8 cellular contexts compared by ENCODE assay signal in the genomic region with DNA sequence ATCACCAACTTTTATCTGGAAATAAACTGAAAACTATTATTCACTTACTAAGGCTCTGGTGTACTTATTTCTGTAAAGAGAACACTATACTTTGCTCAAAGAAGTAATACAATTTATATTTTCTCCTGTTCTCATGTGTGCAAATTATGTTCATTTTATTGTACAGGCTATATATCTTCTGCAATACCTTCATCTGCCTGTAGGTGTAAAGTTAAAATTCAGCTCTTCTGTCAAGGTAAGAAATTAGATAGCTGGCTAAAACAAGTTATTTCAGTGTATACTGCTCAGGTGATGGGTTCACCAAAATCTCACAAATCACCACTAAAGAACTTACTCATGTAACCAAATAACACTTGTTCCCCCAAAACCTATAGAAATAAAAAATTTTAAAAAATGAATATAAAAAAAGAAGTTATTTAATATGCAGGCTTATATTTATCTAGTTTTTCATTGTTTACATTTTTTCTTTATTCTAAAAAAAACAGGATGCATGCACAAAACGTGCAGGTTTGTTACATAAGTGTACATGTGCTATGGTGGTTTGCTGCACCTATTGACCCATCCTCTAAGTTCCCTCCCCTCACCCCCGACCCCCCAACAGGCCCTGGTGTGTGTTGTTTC.
A peak's percentile ranks its signal among the peaks of the same experiment; 100 is the strongest.
DNase-seq lines count a peak whose midpoint lies in the region; ATAC-seq and TF ChIP-seq lines count a peak whose summit lies in the region.

No MANE protein-coding gene starts in this region.

- H3K27me3 Mint-ChIP-seq in activated CD4-positive, alpha-beta T cell treated with anti-CD3 and anti-CD28 coated beads, Interleukin-2, amount 10 ng/mL, durations not matched to agents 24 days and 14 days: no peaks in the 10 kb centered on the region
- H3K27me3 Mint-ChIP-seq in activated T-helper 17 cell treated with anti-CD3 and anti-CD28 coated beads, Interleukin-2, amount 50 U/mL, for 72 hours: peaks cover 17% of the 10 kb centered on the region

- no peaks in the 10 kb centered on the region for H3K4me1 ChIP-seq in psoas muscle

- no peaks in the 10 kb centered on the region for H3K4me1 Mint-ChIP-seq in activated CD4-positive, alpha-beta T cell treated with anti-CD3 and anti-CD28 coated beads, Interleukin-2, amount 10 ng/mL, durations not matched to agents 24 days and 14 days
- H3K4me1 Mint-ChIP-seq in activated T-helper 17 cell treated with anti-CD3 and anti-CD28 coated beads, Interleukin-2, amount 50 U/mL, for 72 hours: no peaks in the 10 kb centered on the region

- no peaks in the 10 kb centered on the region for H3K9me3 Mint-ChIP-seq in activated CD4-positive, alpha-beta T cell treated with anti-CD3 and anti-CD28 coated beads, Interleukin-2, amount 10 ng/mL, durations not matched to agents 24 days and 14 days
- H3K9me3 Mint-ChIP-seq in activated T-helper 17 cell treated with anti-CD3 and anti-CD28 coated beads, Interleukin-2, amount 50 U/mL, for 72 hours: no peaks in the 10 kb centered on the region

- ATAC-seq in GM18870 (IDR thresholded peaks at IDR 0.05; ENCODE audit: unreplicated experiment): peak; percentile 53
- ATAC-seq in activated T-helper 17 cell treated with anti-CD3 and anti-CD28 coated beads, Interleukin-2, amount 50 U/mL, for 72 hours (replicated peaks): no peak
- no peak for ATAC-seq in psoas muscle

- H3K36me3 Mint-ChIP-seq in activated CD4-positive, alpha-beta T cell treated with anti-CD3 and anti-CD28 coated beads, Interleukin-2, amount 10 ng/mL, durations not matched to agents 24 days and 14 days (ENCODE audit: low read depth): no peaks in the 10 kb centered on the region
- no peaks in the 10 kb centered on the region for H3K36me3 Mint-ChIP-seq in activated T-helper 17 cell treated with anti-CD3 and anti-CD28 coated beads, Interleukin-2, amount 50 U/mL, for 72 hours (ENCODE audit: low read depth)

- H3K4me3 Mint-ChIP-seq in activated CD4-positive, alpha-beta T cell treated with anti-CD3 and anti-CD28 coated beads, Interleukin-2, amount 10 ng/mL, durations not matched to agents 24 days and 14 days: no peak overlapping the region
- no peak overlapping the region for H3K4me3 Mint-ChIP-seq in activated T-helper 17 cell treated with anti-CD3 and anti-CD28 coated beads, Interleukin-2, amount 50 U/mL, for 72 hours

- WGBS in psoas muscle, 3 donors: 34 to 50% (median 37%) methylated on average over 2 of the region's 2 CpGs

- no peak overlapping the region for H3K27ac ChIP-seq in psoas muscle

- peak; percentile 25 to 30 for DNase-seq in AML-193 (lab: John Stamatoyannopoulos, UW)
- peak; percentile 27 for DNase-seq in KBM-7
- peak; percentile 11 for DNase-seq in dermis blood vessel endothelial cell
- no peak for DNase-seq in activated CD4-positive, alpha-beta T cell treated with anti-CD3 and anti-CD28 coated beads, Interleukin-2, amount 10 ng/mL, durations not matched to agents 24 days and 14 days
- no peak for DNase-seq in NOMO-1 treated with dmso at 0.1 percent for 144 hours (lab: John Stamatoyannopoulos, UW; ENCODE audit: unreplicated experiment)
- no peak for DNase-seq in psoas muscle

- TF ChIP-seq CTCF in psoas muscle (IDR thresholded peaks at IDR 0.05): no peak

- in situ Hi-C loops in KBM-7 (cut with MboI; ENCODE audit: low pct_unique_long_range_greater_than_20kb, low sequenced_read_pairs): no loop called here

- H3K36me3 ChIP-seq in psoas muscle (ENCODE audit: insufficient read depth in 1 of 2, low read depth in 1 of 2): no peaks in the 10 kb centered on the region

- no peak overlapping the region for H3K27ac Mint-ChIP-seq in activated CD4-positive, alpha-beta T cell treated with anti-CD3 and anti-CD28 coated beads, Interleukin-2, amount 10 ng/mL, durations not matched to agents 24 days and 14 days
- H3K27ac Mint-ChIP-seq in activated T-helper 17 cell treated with anti-CD3 and anti-CD28 coated beads, Interleukin-2, amount 50 U/mL, for 72 hours: no peak overlapping the region

- no peaks in the 10 kb centered on the region for H3K9me3 ChIP-seq in psoas muscle

- H3K4me3 ChIP-seq in psoas muscle: no peak overlapping the region

- no peaks in the 10 kb centered on the region for H3K27me3 ChIP-seq in psoas muscle (ENCODE audit: insufficient read depth in 3 of 3, low read length in 2 of 3)

- intact Hi-C loops in activated CD4-positive, alpha-beta T cell treated with anti-CD3 and anti-CD28 coated beads, Interleukin-2, amount 10 ng/mL, durations not matched to agents 24 days and 14 days (cut with micrococcal nuclease): no loop called here
- intact Hi-C loops in psoas muscle (cut with DNase I): no loop called here

Comparison
In these comparisons a context has a peak if more than half of its experiments do, and no peak if none do; other contexts are left out.
1. DNase-seq: peak in AML-193 (2 of 2), KBM-7 (single experiment) and dermis blood vessel endothelial cell (single experiment); none in activated CD4-positive, alpha-beta T cell treated with anti-CD3 and anti-CD28 coated beads, Interleukin-2, amount 10 ng/mL, durations not matched to agents 24 days and 14 days (single experiment), NOMO-1 treated with dmso at 0.1 percent for 144 hours (single experiment) and psoas muscle (0 of 2).